In the genomic region with DNA sequence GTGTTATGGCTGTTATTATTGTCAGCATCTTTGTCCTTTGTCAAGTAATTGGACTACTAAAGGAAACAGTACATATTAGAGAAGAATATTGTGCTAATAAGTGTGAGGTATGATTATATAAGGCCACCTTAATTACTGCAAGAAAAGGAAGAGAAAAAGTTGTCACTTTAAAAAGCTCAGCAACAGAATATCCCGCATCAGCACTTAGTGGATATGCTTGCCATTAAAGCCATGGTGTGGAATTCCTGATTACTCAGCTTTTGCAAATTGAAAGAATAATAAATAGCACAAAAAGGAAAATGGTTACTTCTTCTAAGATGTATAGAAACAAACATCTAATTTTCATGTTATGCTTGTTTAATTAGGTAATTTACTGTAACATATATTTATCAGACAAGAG, we compare ENCODE assay signal across 1 cellular context.
TF ChIP-seq lines count a peak whose summit lies in the region.

No MANE protein-coding gene starts in this region.

TF ChIP-seq in WTC11, 78 proteins besides CTCF, POLR2A, EP300 and RAD21 (continued from another document):
- TF ChIP-seq, protein P1, sequence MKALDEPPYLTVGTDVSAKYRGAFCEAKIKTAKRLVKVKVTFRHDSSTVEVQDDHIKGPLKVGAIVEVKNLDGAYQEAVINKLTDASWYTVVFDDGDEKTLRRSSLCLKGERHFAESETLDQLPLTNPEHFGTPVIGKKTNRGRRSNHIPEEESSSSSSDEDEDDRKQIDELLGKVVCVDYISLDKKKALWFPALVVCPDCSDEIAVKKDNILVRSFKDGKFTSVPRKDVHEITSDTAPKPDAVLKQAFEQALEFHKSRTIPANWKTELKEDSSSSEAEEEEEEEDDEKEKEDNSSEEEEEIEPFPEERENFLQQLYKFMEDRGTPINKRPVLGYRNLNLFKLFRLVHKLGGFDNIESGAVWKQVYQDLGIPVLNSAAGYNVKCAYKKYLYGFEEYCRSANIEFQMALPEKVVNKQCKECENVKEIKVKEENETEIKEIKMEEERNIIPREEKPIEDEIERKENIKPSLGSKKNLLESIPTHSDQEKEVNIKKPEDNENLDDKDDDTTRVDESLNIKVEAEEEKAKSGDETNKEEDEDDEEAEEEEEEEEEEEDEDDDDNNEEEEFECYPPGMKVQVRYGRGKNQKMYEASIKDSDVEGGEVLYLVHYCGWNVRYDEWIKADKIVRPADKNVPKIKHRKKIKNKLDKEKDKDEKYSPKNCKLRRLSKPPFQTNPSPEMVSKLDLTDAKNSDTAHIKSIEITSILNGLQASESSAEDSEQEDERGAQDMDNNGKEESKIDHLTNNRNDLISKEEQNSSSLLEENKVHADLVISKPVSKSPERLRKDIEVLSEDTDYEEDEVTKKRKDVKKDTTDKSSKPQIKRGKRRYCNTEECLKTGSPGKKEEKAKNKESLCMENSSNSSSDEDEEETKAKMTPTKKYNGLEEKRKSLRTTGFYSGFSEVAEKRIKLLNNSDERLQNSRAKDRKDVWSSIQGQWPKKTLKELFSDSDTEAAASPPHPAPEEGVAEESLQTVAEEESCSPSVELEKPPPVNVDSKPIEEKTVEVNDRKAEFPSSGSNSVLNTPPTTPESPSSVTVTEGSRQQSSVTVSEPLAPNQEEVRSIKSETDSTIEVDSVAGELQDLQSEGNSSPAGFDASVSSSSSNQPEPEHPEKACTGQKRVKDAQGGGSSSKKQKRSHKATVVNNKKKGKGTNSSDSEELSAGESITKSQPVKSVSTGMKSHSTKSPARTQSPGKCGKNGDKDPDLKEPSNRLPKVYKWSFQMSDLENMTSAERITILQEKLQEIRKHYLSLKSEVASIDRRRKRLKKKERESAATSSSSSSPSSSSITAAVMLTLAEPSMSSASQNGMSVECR (CRISPR knock-in tag; IDR thresholded peaks at IDR 0.05; ENCODE audit: borderline replicate concordance): no peak
- TF ChIP-seq, protein P2, sequence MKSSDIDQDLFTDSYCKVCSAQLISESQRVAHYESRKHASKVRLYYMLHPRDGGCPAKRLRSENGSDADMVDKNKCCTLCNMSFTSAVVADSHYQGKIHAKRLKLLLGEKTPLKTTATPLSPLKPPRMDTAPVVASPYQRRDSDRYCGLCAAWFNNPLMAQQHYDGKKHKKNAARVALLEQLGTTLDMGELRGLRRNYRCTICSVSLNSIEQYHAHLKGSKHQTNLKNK (CRISPR knock-in tag; IDR thresholded peaks at IDR 0.05): no peak
- TF ChIP-seq TEAD4 (CRISPR knock-in tag; IDR thresholded peaks at IDR 0.05) (no peak), ZNF138 (CRISPR knock-in tag; conservative IDR thresholded peaks at IDR 0.05) (no peak), NR2C2 (CRISPR knock-in tag; IDR thresholded peaks at IDR 0.05) (no peak)
- TF ChIP-seq, protein P3, sequence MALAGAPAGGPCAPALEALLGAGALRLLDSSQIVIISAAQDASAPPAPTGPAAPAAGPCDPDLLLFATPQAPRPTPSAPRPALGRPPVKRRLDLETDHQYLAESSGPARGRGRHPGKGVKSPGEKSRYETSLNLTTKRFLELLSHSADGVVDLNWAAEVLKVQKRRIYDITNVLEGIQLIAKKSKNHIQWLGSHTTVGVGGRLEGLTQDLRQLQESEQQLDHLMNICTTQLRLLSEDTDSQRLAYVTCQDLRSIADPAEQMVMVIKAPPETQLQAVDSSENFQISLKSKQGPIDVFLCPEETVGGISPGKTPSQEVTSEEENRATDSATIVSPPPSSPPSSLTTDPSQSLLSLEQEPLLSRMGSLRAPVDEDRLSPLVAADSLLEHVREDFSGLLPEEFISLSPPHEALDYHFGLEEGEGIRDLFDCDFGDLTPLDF (CRISPR knock-in tag; IDR thresholded peaks at IDR 0.05): no peak
- TF ChIP-seq, protein P4, sequence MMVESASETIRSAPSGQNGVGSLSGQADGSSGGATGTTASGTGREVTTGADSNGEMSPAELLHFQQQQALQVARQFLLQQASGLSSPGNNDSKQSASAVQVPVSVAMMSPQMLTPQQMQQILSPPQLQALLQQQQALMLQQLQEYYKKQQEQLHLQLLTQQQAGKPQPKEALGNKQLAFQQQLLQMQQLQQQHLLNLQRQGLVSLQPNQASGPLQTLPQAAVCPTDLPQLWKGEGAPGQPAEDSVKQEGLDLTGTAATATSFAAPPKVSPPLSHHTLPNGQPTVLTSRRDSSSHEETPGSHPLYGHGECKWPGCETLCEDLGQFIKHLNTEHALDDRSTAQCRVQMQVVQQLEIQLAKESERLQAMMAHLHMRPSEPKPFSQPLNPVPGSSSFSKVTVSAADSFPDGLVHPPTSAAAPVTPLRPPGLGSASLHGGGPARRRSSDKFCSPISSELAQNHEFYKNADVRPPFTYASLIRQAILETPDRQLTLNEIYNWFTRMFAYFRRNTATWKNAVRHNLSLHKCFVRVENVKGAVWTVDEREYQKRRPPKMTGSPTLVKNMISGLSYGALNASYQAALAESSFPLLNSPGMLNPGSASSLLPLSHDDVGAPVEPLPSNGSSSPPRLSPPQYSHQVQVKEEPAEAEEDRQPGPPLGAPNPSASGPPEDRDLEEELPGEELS (CRISPR knock-in tag; IDR thresholded peaks at IDR 0.05): no peak
